ENCODE assay signal across 18 cellular contexts in the genomic region with DNA sequence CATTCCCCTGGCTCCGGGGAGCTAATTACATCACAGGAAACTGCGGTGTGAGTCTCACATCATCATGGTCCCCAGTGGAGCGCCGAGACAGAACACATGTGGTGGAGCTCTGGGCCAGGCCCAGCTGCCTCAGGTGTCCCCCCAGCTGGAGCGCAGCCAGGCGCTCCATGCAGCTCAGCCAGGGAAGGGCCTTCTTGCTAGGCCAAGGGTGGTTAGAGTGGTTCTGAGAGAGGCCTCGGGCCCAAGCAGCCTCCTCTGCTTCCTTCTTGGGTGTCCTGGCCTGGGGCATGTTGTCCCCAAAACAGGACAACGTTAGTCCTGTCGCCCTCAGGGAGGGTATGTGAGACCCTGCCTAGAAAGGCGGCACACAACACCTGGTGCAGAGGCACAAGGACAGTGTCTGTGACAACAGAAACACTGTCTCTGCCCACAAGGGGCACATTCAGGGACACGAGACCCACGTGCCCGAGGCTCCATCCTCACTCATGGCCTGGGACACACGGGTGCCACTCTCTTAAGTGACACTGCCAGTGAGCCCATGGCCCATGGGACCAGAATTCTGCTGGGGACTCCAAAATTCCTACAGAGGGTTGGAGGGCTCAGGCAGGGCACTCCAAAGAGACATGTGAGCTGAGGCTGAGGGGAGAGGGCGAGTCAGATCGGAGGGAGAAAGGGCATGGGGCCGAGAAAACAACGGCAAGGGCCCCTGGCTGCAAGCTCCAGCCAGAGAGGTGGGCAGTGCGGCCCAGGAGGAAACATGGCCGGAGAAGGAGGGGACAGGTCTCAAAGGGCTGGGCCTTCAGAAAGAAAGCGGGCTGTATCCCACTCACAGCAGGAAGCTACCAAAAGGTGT. TPM values are rescaled to one million over a fixed set of nuclear protein-coding genes. Genes with fewer than 3 reads are reported as not detected.
A peak's percentile ranks its signal among the peaks of the same experiment; 100 is the strongest.
DNase-seq lines count a peak whose midpoint lies in the region; ATAC-seq and TF ChIP-seq lines count a peak whose summit lies in the region.
"Had no signal": no experiment of that assay in that cellular context is flagged by ENCODE, and none has a peak within 500 bp of the region (broad histone marks: within the 10 kb centered on the region; RNA-seq: fewer than 3 reads in every experiment).

No MANE protein-coding gene starts in this region.

- ATAC-seq in HG02885 (IDR thresholded peaks at IDR 0.05; ENCODE audit: poor library complexity, unreplicated experiment) (peak; percentile 92), sciatic nerve (peak; percentile 55)
- ATAC-seq: activated T-cell treated with anti-CD3 and anti-CD28 coated beads, Interleukin-2, amount 50 U/mL, for 4 hours; gastrocnemius medialis had no signal

- DNase-seq in activated CD8-positive, alpha-beta memory T cell treated with anti-CD3 and anti-CD28 coated beads for 24 hours: peak; percentile 45
- DNase-seq in activated CD8-positive, alpha-beta memory T cell treated with anti-CD3 and anti-CD28 coated beads, Interleukin-2, amount 50 U/mL, for 4 hours: no peak
- DNase-seq in fibroblast of mammary gland (ENCODE audit: low read depth): peak; percentile 6
- DNase-seq in sciatic nerve (ENCODE audit: low spot score): peak; percentile 50
- no peak for DNase-seq in stimulated activated CD4-positive, alpha-beta T cell treated with anti-CD3 and anti-CD28 coated beads, Interleukin-4, amount 100 ng/mL, for 4 hours
- DNase-seq in NCI-H2227 (lab: John Stamatoyannopoulos, UW; ENCODE audit: unreplicated experiment): no peak
- no peak for DNase-seq in hepatic stellate cell (ENCODE audit: low spot score)
- DNase-seq: activated CD4-positive, alpha-beta T cell treated with anti-CD3 and anti-CD28 coated beads for 1 hour; activated T-cell treated with anti-CD3 and anti-CD28 coated beads, Interleukin-2, amount 50 U/mL, for 4 hours; central memory CD4-positive, alpha-beta T cell; immature natural killer cell; MG63; midbrain; NCI-H2081 treated with DMSO at 0.1 percent for 48 hours; trophoblast cell had no signal

- TF ChIP-seq CTCF in fibroblast of mammary gland (conservative IDR thresholded peaks at IDR 0.05; ENCODE audit: control insufficient read depth, insufficient read depth, low read depth, low read length): no peak

- H3K4me3 ChIP-seq in fibroblast of mammary gland (ENCODE audit: control insufficient read depth, low read depth, low read length): no peak overlapping the region
- H3K4me3 ChIP-seq: gastrocnemius medialis, HAP-1, MG63 had no signal

- intact Hi-C loops in sciatic nerve (cut with DNase I): no loop called here

RNA-seq across cellular contexts. Expression of a gene that starts 37.0 kb away (rescaled TPM):
- total RNA-seq in sciatic nerve: 0.80 TPM

Comparison
In these comparisons a context has a peak if more than half of its experiments do, and no peak if none do; other contexts are left out.
1. DNase-seq: peak in activated CD8-positive, alpha-beta memory T cell treated with anti-CD3 and anti-CD28 coated beads for 24 hours (single experiment), fibroblast of mammary gland (single experiment) and sciatic nerve (single experiment); none in activated CD8-positive, alpha-beta memory T cell treated with anti-CD3 and anti-CD28 coated beads, Interleukin-2, amount 50 U/mL, for 4 hours (single experiment), stimulated activated CD4-positive, alpha-beta T cell treated with anti-CD3 and anti-CD28 coated beads, Interleukin-4, amount 100 ng/mL, for 4 hours (0 of 2), NCI-H2227 (single experiment) and hepatic stellate cell (single experiment).